ENCODE assay signal across 9 cellular contexts in genomic region chr5:96881511-96882115, GRCh38. TPM values are rescaled to one million over a fixed set of nuclear protein-coding genes. Genes with fewer than 3 reads are reported as not detected.
DNase-seq lines count a peak whose midpoint lies in the region; ATAC-seq lines count a peak whose summit lies in the region.
"Had no signal": no experiment of that assay in that cellular context is flagged by ENCODE, and none has a peak within 500 bp of the region (broad histone marks: within the 10 kb centered on the region; RNA-seq: fewer than 3 reads in every experiment).

No MANE protein-coding gene starts in this region.

- no peaks in the 10 kb centered on the region for H3K9me3 ChIP-seq in CD4-positive, alpha-beta memory T cell (ENCODE audit: control insufficient read depth in 1 of 2, low read length in 2 of 2)
- no peaks in the 10 kb centered on the region for H3K9me3 ChIP-seq in Karpas-422 (ENCODE audit: low read length)

- DNase-seq in CD4-positive, alpha-beta memory T cell, result no peak
- no peak for DNase-seq in Karpas-422
- DNase-seq in astrocyte of the hippocampus (ENCODE audit: low read depth, low spot score), result peak; percentile 83
- DNase-seq in naive B cell, result no peak
- no peak for DNase-seq in NCI-H510A treated with DMSO at 0.1 percent for 48 hours (lab: John Stamatoyannopoulos, UW)
- no peak for DNase-seq in NCI-H2227 treated with DMSO at 0.1 percent for 48 hours (lab: John Stamatoyannopoulos, UW)
- DNase-seq in foreskin melanocyte, result no peak
- DNase-seq: NCI-H774 had no signal

- H3K4me3 Mint-ChIP-seq in CD4-positive, alpha-beta memory T cell, result peak overlapping the region; percentile 60 to 83 (median 76)
- peak overlapping the region; percentile 71 to 89 (median 86) for H3K4me3 Mint-ChIP-seq in naive B cell

- peaks cover 41% of the 10 kb centered on the region for H3K36me3 ChIP-seq in CD4-positive, alpha-beta memory T cell (ENCODE audit: insufficient read depth, low read length)
- H3K36me3 ChIP-seq in Karpas-422 (ENCODE audit: insufficient read depth, low read length), result peaks cover 32% of the 10 kb centered on the region

- H3K4me3 ChIP-seq in CD4-positive, alpha-beta memory T cell (ENCODE audit: low read length in 2 of 2), result no peak overlapping the region
- peak overlapping the region; percentile 15; the same call in 1 of the 2 replicates for H3K4me3 ChIP-seq in Karpas-422 (ENCODE audit: low read length)

- peaks cover 65 to 71% of the 10 kb centered on the region in 2 donors for H3K36me3 Mint-ChIP-seq in CD4-positive, alpha-beta memory T cell
- H3K36me3 Mint-ChIP-seq in naive B cell, result peaks cover 34 to 38% of the 10 kb centered on the region in 2 donors

- POLR2A ChIA-PET in CD4-positive, alpha-beta memory T cell (lab: Charles Lee; ENCODE audit: partially characterized antibody), result interaction anchor here (1.5 kb wide), 1 partner anchor 12 kb away, joined by 4 read pairs; no protein-coding TSS in a partner anchor

- H3K9me2 ChIP-seq in Karpas-422 (replicated peaks; ENCODE audit: insufficient read depth, low read length), result no peaks in the 10 kb centered on the region

- peak overlapping the region; percentile 28 for H3K27ac ChIP-seq in CD4-positive, alpha-beta memory T cell (ENCODE audit: low read depth, low read length)
- peak overlapping the region; percentile 62 for H3K27ac ChIP-seq in Karpas-422 (ENCODE audit: low read length)

- no peaks in the 10 kb centered on the region for H3K27me3 ChIP-seq in CD4-positive, alpha-beta memory T cell (ENCODE audit: insufficient read depth, low read length)
- no peaks in the 10 kb centered on the region for H3K27me3 ChIP-seq in Karpas-422 (ENCODE audit: low read length)

- ATAC-seq in naive B cell (ENCODE audit: low read depth in 2 of 2) (no peak), HG03095 (IDR thresholded peaks at IDR 0.05; ENCODE audit: unreplicated experiment) (no peak)

- H3K9ac ChIP-seq in Karpas-422 (ENCODE audit: low read length), result peak overlapping the region; percentile 25; the same call in 1 of the 2 replicates

- intact Hi-C loops in CD4-positive, alpha-beta memory T cell (cut with micrococcal nuclease), result loop anchor here (1.0 kb wide), 1 partner anchor 12 kb away; no protein-coding TSS in a partner anchor

- no peaks in the 10 kb centered on the region for H3K9me3 Mint-ChIP-seq in CD4-positive, alpha-beta memory T cell
- no peaks in the 10 kb centered on the region for H3K9me3 Mint-ChIP-seq in naive B cell

- H3K79me2 ChIP-seq in Karpas-422 (ENCODE audit: low read length), result peaks cover 52% of the 10 kb centered on the region

- CTCF ChIA-PET in CD4-positive, alpha-beta memory T cell (lab: Charles Lee; ENCODE audit: partially characterized antibody), result interaction anchor here (2.9 to 13.1 kb wide), 2 partner anchors 13 to 281 kb away, joined by 21 to 88 read pairs; no protein-coding TSS in a partner anchor

- H4K20me1 ChIP-seq in Karpas-422 (ENCODE audit: insufficient read depth, low read depth, low read length), result no peaks in the 10 kb centered on the region

- H3K4me1 ChIP-seq in CD4-positive, alpha-beta memory T cell (ENCODE audit: insufficient read depth, low read length), result peaks cover 94% of the 10 kb centered on the region
- peaks cover 85% of the 10 kb centered on the region for H3K4me1 ChIP-seq in Karpas-422 (ENCODE audit: low read length)

- no peak overlapping the region for H2AFZ ChIP-seq in Karpas-422 (ENCODE audit: low read length)

- no peaks in the 10 kb centered on the region for H3K27me3 Mint-ChIP-seq in CD4-positive, alpha-beta memory T cell
- no peaks in the 10 kb centered on the region for H3K27me3 Mint-ChIP-seq in naive B cell

- peak overlapping the region; percentile 41 for H3K4me2 ChIP-seq in Karpas-422 (ENCODE audit: low read depth, low read length, poor library complexity, severe bottlenecking)

- H3K4me1 Mint-ChIP-seq in CD4-positive, alpha-beta memory T cell, result peaks cover 64 to 85% (median 77%) of the 10 kb centered on the region in 4 donors
- H3K4me1 Mint-ChIP-seq in naive B cell, result peaks cover 62 to 81% (median 69%) of the 10 kb centered on the region in 3 donors

- H3K27ac Mint-ChIP-seq in CD4-positive, alpha-beta memory T cell, result peak overlapping the region; percentile 47 to 91 (median 82)
- peak overlapping the region; percentile 46 to 94 (median 88) for H3K27ac Mint-ChIP-seq in naive B cell

RNA-seq across cellular contexts. Expression of gene ERAP2, which starts 5.3 kb away (rescaled TPM):
- 100 to 1,000 TPM; 107 to 112 TPM for total RNA-seq in CD4-positive, alpha-beta memory T cell
- polyA plus RNA-seq in CD4-positive, alpha-beta memory T cell, result 100 to 1,000 TPM in 1 of 2 donors, 1 to 10 TPM in 1; 4.7 to 112 TPM
- 33.7 and 60.5 TPM in 2 replicates for total RNA-seq in Karpas-422 (2014; rRNA removed; shearing (Covaris generic); ENCODE audit: low replicate concordance)
- 10 to 100 TPM in 5 of 6 donors, 1 to 10 TPM in 1; 9.9 to 98.7 (median 15.5) TPM for polyA plus RNA-seq in naive B cell (ENCODE audit: low read depth in 6 of 6)

RNA-seq across cellular contexts. Expression of gene LNPEP, which starts 54.3 kb away (rescaled TPM):
- total RNA-seq in CD4-positive, alpha-beta memory T cell, result 10 to 100 TPM; 92.5 to 97.3 TPM
- 10 to 100 TPM; 23.5 to 38.6 TPM for polyA plus RNA-seq in CD4-positive, alpha-beta memory T cell
- total RNA-seq in Karpas-422 (2014; rRNA removed; shearing (Covaris generic); ENCODE audit: low replicate concordance), result 38.2 and 92.3 TPM in 2 replicates
- polyA plus RNA-seq in naive B cell (ENCODE audit: low read depth in 6 of 6), result 10 to 100 TPM; 17.3 to 50.9 (median 44.3) TPM
